Comparison of ENCODE assay signal across 23 cellular contexts in the genomic region with DNA sequence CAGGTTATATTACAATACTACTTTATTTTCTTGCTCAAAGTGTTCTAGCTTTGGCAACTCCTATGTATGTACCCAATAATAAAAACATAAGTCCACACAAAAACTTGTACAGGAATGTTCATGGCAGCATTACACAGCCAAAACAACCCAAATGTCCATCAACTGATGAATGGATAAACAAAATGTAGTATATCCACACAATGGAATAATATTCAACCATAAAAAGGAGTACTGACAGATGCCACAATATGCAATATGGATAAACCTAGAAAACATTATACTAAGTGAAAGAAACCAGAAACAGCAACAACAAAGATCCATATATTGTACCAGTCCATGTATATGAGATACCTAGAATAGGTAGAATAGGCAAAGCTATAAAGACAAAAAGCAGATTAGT.
"Had no signal": no experiment of that assay in that cellular context is flagged by ENCODE, and none has a peak within 500 bp of the region (broad histone marks: within the 10 kb centered on the region; RNA-seq: fewer than 3 reads in every experiment).

No MANE protein-coding gene starts in this region.

- H3K79me2 ChIP-seq: hepatocyte had no signal

- H3K36me3 ChIP-seq: ovary had no signal

- H3K4me2 ChIP-seq: hepatocyte had no signal

- H3K4me3 Mint-ChIP-seq: dendritic cell treated with granulocyte-macrophage colony-stimulating factor and Interleukin-4, amounts not matched to agents 40 ng/mL and 50 ng/mL, for 4 days; effector memory CD8-positive, alpha-beta T cell; memory B cell; mesothelial cell of epicardium; natural killer cell; neural crest cell; type B pancreatic cell had no signal

- H3K9me3 ChIP-seq: left ventricle myocardium inferior, lower lobe of right lung, ovary, right atrium auricular region, sigmoid colon, suprapubic skin, thyroid gland had no signal

- H3K4me1 ChIP-seq: left ventricle myocardium inferior, lower lobe of right lung, right atrium auricular region, sigmoid colon, suprapubic skin, thyroid gland had no signal

- DNase-seq: effector memory CD8-positive, alpha-beta T cell; foreskin melanocyte; head of caudate nucleus; kidney; left cardiac atrium; left ventricle myocardium inferior; lower lobe of right lung; natural killer cell; ovary; sigmoid colon; stimulated activated CD4-positive, alpha-beta T cell treated with anti-CD3 and anti-CD28 coated beads, Interleukin-2, amount 100 ng/mL, for 24 hours; stimulated activated CD4-positive, alpha-beta T cell treated with anti-CD3 and anti-CD28 coated beads, Interleukin-4, amount 100 ng/mL, for 4 hours; stimulated activated naive CD4-positive, alpha-beta T cell; thyroid gland had no signal

- H3K27ac Mint-ChIP-seq: dendritic cell treated with granulocyte-macrophage colony-stimulating factor and Interleukin-4, amounts not matched to agents 40 ng/mL and 50 ng/mL, for 4 days; memory B cell; mesothelial cell of epicardium; natural killer cell; type B pancreatic cell had no signal

- ATAC-seq: effector memory CD8-positive, alpha-beta T cell; left cardiac atrium; lower lobe of right lung; natural killer cell had no signal

- H3K4me1 Mint-ChIP-seq: memory B cell, mesothelial cell of epicardium, natural killer cell, neural crest cell had no signal

- H3K27ac ChIP-seq: hepatocyte, left ventricle myocardium inferior, lower lobe of right lung, ovary, right atrium auricular region, sigmoid colon, skin epidermis, suprapubic skin, thyroid gland had no signal

- H3K27me3 Mint-ChIP-seq: dendritic cell treated with granulocyte-macrophage colony-stimulating factor and Interleukin-4, amounts not matched to agents 40 ng/mL and 50 ng/mL, for 4 days; effector memory CD8-positive, alpha-beta T cell; memory B cell; type B pancreatic cell had no signal

- H3K4me3 ChIP-seq: hepatocyte, left ventricle myocardium inferior, lower lobe of right lung, ovary, right atrium auricular region, sigmoid colon, skin epidermis, suprapubic skin, thyroid gland had no signal

- H2AFZ ChIP-seq: hepatocyte had no signal

- H3K9me3 Mint-ChIP-seq: dendritic cell treated with granulocyte-macrophage colony-stimulating factor and Interleukin-4, amounts not matched to agents 40 ng/mL and 50 ng/mL, for 4 days; effector memory CD8-positive, alpha-beta T cell; memory B cell; mesothelial cell of epicardium; natural killer cell; neural crest cell; type B pancreatic cell had no signal

- FAIRE-seq: kidney had no signal

- H3K27me3 ChIP-seq: hepatocyte, ovary, right atrium auricular region, sigmoid colon, suprapubic skin, thyroid gland had no signal
